Comparison of ENCODE assay signal across 1 cellular context in genomic region chr3:149720918-149721317, GRCh38.
TF ChIP-seq lines count a peak whose summit lies in the region.

No MANE protein-coding gene starts in this region.

TF ChIP-seq in WTC11, 78 proteins besides CTCF, POLR2A, EP300 and RAD21 (continued from another document):
- no peak for TF ChIP-seq AFF4 (CRISPR knock-in tag; IDR thresholded peaks at IDR 0.05; ENCODE audit: borderline replicate concordance)
